In the genomic region with DNA sequence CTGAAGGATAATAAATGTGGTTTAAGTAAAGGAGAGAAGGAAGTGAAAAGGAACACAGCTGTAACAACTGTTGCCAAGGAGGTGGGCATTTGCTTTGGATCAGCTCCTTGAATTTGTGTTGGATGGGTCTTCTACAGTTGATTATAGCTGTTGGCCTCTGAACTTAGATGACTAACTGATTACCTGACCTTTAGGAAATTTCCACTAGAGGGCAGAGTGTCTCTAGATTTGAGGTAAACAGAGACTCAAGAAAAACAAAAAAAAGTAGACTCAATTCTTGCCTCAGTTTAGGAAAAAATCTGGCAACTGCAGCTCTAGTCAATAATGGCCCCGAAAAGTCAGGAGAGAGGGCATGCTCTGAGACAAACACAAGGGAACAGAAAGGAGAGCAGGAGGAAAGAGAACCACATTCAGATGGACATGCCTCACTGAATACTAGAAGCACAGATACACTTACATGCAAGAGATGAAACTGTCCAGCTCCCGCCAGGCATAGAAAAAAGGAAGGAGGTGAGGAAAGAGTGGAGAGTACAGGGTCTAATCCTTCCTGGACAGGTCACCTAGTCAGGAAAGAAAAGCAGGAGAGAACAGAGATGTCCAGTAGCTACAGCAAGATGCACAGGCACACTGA, we compare ENCODE assay signal across 9 cellular contexts. TPM values are rescaled to one million over a fixed set of nuclear protein-coding genes. Genes with fewer than 3 reads are reported as not detected.
DNase-seq lines count a peak whose midpoint lies in the region; ATAC-seq, FAIRE-seq and TF ChIP-seq lines count a peak whose summit lies in the region.
"Had no signal": no experiment of that assay in that cellular context is flagged by ENCODE, and none has a peak within 500 bp of the region (broad histone marks: within the 10 kb centered on the region; RNA-seq: fewer than 3 reads in every experiment).

No MANE protein-coding gene starts in this region.

- no TSS peak for BruUV-seq in K562 (replicated peaks; lab: Mats Ljungman, UMichigan)

- ATAC-seq in K562 (peak; percentile 60; the same call in 1 of the 3 replicates), HG02642 (IDR thresholded peaks at IDR 0.05; ENCODE audit: poor library complexity, unreplicated experiment) (no peak), left cardiac atrium (no peak)

- H3K9me1 ChIP-seq in K562 (ENCODE audit: control insufficient read depth, insufficient read depth, low read length): no peaks in the 10 kb centered on the region

- H3K4me3 ChIP-seq in K562: no peak overlapping the region

- TF ChIP-seq CTCF in K562 (IDR thresholded peaks at IDR 0.05 in 2 of 3, conservative IDR thresholded peaks at IDR 0.05 in 1 of 3; ENCODE audit: insufficient read depth in 2 of 3, low read depth in 1 of 3, low read length in 3 of 3): peak; percentile 27 to 45 (median 33); a peak in 3 of 6 replicates

- no peak for TF ChIP-seq POLR2A in K562 (conservative IDR thresholded peaks at IDR 0.05)

- peak; percentile 60 for FAIRE-seq in K562 (lab: Jason Lieb, UNC)
- FAIRE-seq: A204.1 had no signal

- H3K9ac ChIP-seq in K562 (ENCODE audit: insufficient read depth in 1 of 2, low read depth in 2 of 2, low read length in 2 of 2): no peak overlapping the region

- no peak overlapping the region for H3K27ac ChIP-seq in K562 (ENCODE audit: extremely low read depth, low read depth, low read length)

- peak in 1 of 2 experiments; percentile 50; a peak in 2 of 4 replicates for TF ChIP-seq RAD21 in K562 (CRISPR knock-in tag; conservative IDR thresholded peaks at IDR 0.05 in 1 of 2, IDR thresholded peaks at IDR 0.05 in 1 of 2)

- no peak for TF ChIP-seq EP300 in K562 (IDR thresholded peaks at IDR 0.05; ENCODE audit: low read length)

- no peaks in the 10 kb centered on the region for H3K27me3 ChIP-seq in K562 (ENCODE audit: control insufficient read depth in 2 of 2, insufficient read depth in 2 of 2, low read length in 2 of 2)

- H3K79me2 ChIP-seq in K562 (ENCODE audit: control insufficient read depth, insufficient read depth, low read length): no peaks in the 10 kb centered on the region

- POLR2A ChIA-PET in K562 (lab: Yijun Ruan, JAX): interaction anchor here (0.6 to 1.6 kb wide), 4 partner anchors 15 to 1499 kb away, joined by 3 to 5 read pairs (median 3); a partner anchor contains a TSS

- no peaks in the 10 kb centered on the region for H3K4me1 ChIP-seq in K562 (replicated peaks in 1 of 2; ENCODE audit: control insufficient read depth in 2 of 2, insufficient read depth in 2 of 2, low read length in 2 of 2)

- no peaks in the 10 kb centered on the region for H3K9me3 ChIP-seq in K562 (replicated peaks; ENCODE audit: control insufficient read depth, insufficient read depth, low read depth, low read length)

- no peak overlapping the region for H3K4me2 ChIP-seq in K562 (ENCODE audit: insufficient read depth, low read length)

- CTCF ChIA-PET in K562 (lab: Yijun Ruan, JAX; ENCODE audit: low intra/inter-chr PET ratio): interaction anchor here (0.5 to 1.8 kb wide), 7 partner anchors 20 to 1210 kb away, joined by 3 to 7 read pairs (median 3); no protein-coding TSS in a partner anchor

- DNase-seq in DMS 273 (lab: John Stamatoyannopoulos, UW; ENCODE audit: unreplicated experiment) (peak; percentile 63), DMS 273 treated with DMSO at 0.1 percent for 48 hours (lab: John Stamatoyannopoulos, UW) (no peak), NAMALWA (ENCODE audit: low spot score) (peak; percentile 76), K562 (ENCODE audit: extremely low read depth in 1 of 4, low spot score in 3 of 4) (peak in 1 of 4 experiments; percentile 23), medulla oblongata (ENCODE audit: extremely low spot score) (peak; percentile 45), left cardiac atrium (no peak)
- DNase-seq in stimulated activated CD4-positive, alpha-beta T cell treated with anti-CD3 and anti-CD28 coated beads, Interleukin-4, amount 100 ng/mL, for 1 hour: no peak

- H3K36me3 ChIP-seq in K562 (ENCODE audit: control insufficient read depth, insufficient read depth, low read length): peaks cover 73% of the 10 kb centered on the region

- in situ Hi-C loops in K562 (cut with MboI): no loop called here

- WGBS in K562 (ENCODE audit: insufficient coverage, low coverage, missing lambda C conversion rate): 79% methylated on average over 2 of the region's 2 CpGs

- intact Hi-C loops in K562 (cut with micrococcal nuclease): loop anchor here (2.0 kb wide), 1 partner anchor 42 kb away; no protein-coding TSS in a partner anchor
- intact Hi-C loops in left cardiac atrium (cut with DNase I): no loop called here

- H4K20me1 ChIP-seq in K562 (replicated peaks; ENCODE audit: control insufficient read depth, insufficient read depth, low read length): no peaks in the 10 kb centered on the region

- no peak overlapping the region for H2AFZ ChIP-seq in K562 (ENCODE audit: low read depth, low read length)

RNA-seq across cellular contexts. Expression of a gene that starts 20.6 kb away (rescaled TPM):
- total RNA-seq in K562 (2011; cell fraction: chromatin; rRNA removed; ENCODE audit: low replicate concordance): 10.7 and 19.2 TPM in 2 replicates
- 22.3 and 29.3 TPM in 2 replicates for total RNA-seq in K562 (2011; cell fraction: nucleolus; rRNA removed)
- total RNA-seq in K562 (2011; cell fraction: nucleoplasm; rRNA removed): 18.2 and 26.1 TPM in 2 replicates
- 53.4 and 63.4 TPM in 2 replicates for total RNA-seq in K562 (2014; rRNA removed)
- total RNA-seq in K562 (2014; rRNA removed; fragmentation: Illumina TruSeq; extraction: Trizol): 46.3 and 50.9 TPM in 2 replicates
- total RNA-seq in K562 (2015; rRNA removed; fragmentation: Illumina TruSeq; extraction: Trizol): 40.9 and 44.8 TPM in 2 replicates
- total RNA-seq in K562 (2021): 51.7 and 65.1 TPM in 2 replicates
- polyA plus RNA-seq in K562 (2011; rRNA removed): 79.2 and 82.6 TPM in 2 replicates
- 99.8 and 123 TPM in 2 replicates for polyA plus RNA-seq in K562 (2011; cell fraction: cytosol; rRNA removed)
- polyA plus RNA-seq in K562 (2011; cell fraction: nucleus; rRNA removed): 34.9 and 36.3 TPM in 2 replicates
- 80.4 and 81.0 TPM in 2 replicates for polyA plus RNA-seq in K562 (2012)
- polyA plus RNA-seq in K562 (2014; fragmentation: Illumina TruSeq; extraction: Trizol): 44.4 and 45.6 TPM in 2 replicates
- polyA plus RNA-seq in K562 (2014; fragmentation: Nextera tagmentation; extraction: Ambion mirVana): 100 to 1,000 TPM; 259 to 269 TPM
- polyA plus RNA-seq in K562 (2014; rRNA removed): 78.2 and 78.5 TPM in 2 replicates
- 20.7 and 20.8 TPM in 2 replicates for polyA minus RNA-seq in K562 (2011; rRNA and poly(A)+ RNA removed)
- 8.3 and 12.1 TPM in 2 replicates for polyA minus RNA-seq in K562 (2011; cell fraction: cytosol; rRNA and poly(A)+ RNA removed)
- polyA minus RNA-seq in K562 (2011; cell fraction: nucleus; rRNA and poly(A)+ RNA removed): 7.4 and 8.0 TPM in 2 replicates
- 100 to 1,000 TPM; 122 to 148 TPM for total RNA-seq in left cardiac atrium

RNA-seq across cellular contexts. Expression of a gene that starts 28.8 kb away (rescaled TPM):
- total RNA-seq in K562 (2011; cell fraction: chromatin; rRNA removed; ENCODE audit: low replicate concordance): 0.51 and 1.1 TPM in 2 replicates
- total RNA-seq in K562 (2011; cell fraction: nucleolus; rRNA removed): 1.1 and 1.2 TPM in 2 replicates
- 0.51 and 1.5 TPM in 2 replicates for total RNA-seq in K562 (2011; cell fraction: nucleoplasm; rRNA removed)
- 1.00 and 1.1 TPM in 2 replicates for total RNA-seq in K562 (2014; rRNA removed)
- total RNA-seq in K562 (2014; rRNA removed; fragmentation: Illumina TruSeq; extraction: Trizol): 0.35 and 0.47 TPM in 2 replicates
- 0.40 and 0.45 TPM in 2 replicates for total RNA-seq in K562 (2015; rRNA removed; fragmentation: Illumina TruSeq; extraction: Trizol)
- 0.55 and 0.67 TPM in 2 replicates for total RNA-seq in K562 (2021)
- 0.47 and 0.99 TPM in 2 replicates for polyA plus RNA-seq in K562 (2011; rRNA removed)
- 0.13 and 1.7 TPM in 2 replicates for polyA plus RNA-seq in K562 (2011; cell fraction: cytosol; rRNA removed)
- 0.90 and 1.5 TPM in 2 replicates for polyA plus RNA-seq in K562 (2011; cell fraction: nucleus; rRNA removed)
- polyA plus RNA-seq in K562 (2012): 0.29 and 0.72 TPM in 2 replicates
- polyA plus RNA-seq in K562 (2014; fragmentation: Illumina TruSeq; extraction: Trizol): 0.70 and 0.91 TPM in 2 replicates
- polyA plus RNA-seq in K562 (2014; fragmentation: Nextera tagmentation; extraction: Ambion mirVana): under 1 TPM; 0.13 to 0.45 TPM
- 0.45 and 0.70 TPM in 2 replicates for polyA plus RNA-seq in K562 (2014; rRNA removed)
- 0.09 and 1.0 TPM in 2 replicates for polyA minus RNA-seq in K562 (2011; rRNA and poly(A)+ RNA removed)
- 0.67 TPM in 1 of 2 replicates, not detected in the other for polyA minus RNA-seq in K562 (2011; cell fraction: cytosol; rRNA and poly(A)+ RNA removed)
- 0.22 and 0.40 TPM in 2 replicates for polyA minus RNA-seq in K562 (2011; cell fraction: nucleus; rRNA and poly(A)+ RNA removed)
- 100 to 1,000 TPM in 1 of 2 donors, 10 to 100 TPM in 1; 88.6 to 150 TPM for total RNA-seq in left cardiac atrium

RNA-seq across cellular contexts. Expression of a gene that starts 34.5 kb away (rescaled TPM):
- total RNA-seq in K562 (2011; cell fraction: chromatin; rRNA removed; ENCODE audit: low replicate concordance): 179 and 195 TPM in 2 replicates
- 134 and 135 TPM in 2 replicates for total RNA-seq in K562 (2011; cell fraction: nucleolus; rRNA removed)
- total RNA-seq in K562 (2011; cell fraction: nucleoplasm; rRNA removed): 198 and 302 TPM in 2 replicates
- total RNA-seq in K562 (2014; rRNA removed) (14.4 and 19.3 TPM in 2 replicates), K562 (2014; rRNA removed; fragmentation: Illumina TruSeq; extraction: Trizol) (17.8 and 21.2 TPM in 2 replicates), K562 (2015; rRNA removed; fragmentation: Illumina TruSeq; extraction: Trizol) (14.1 and 15.4 TPM in 2 replicates), K562 (2021) (21.0 and 24.3 TPM in 2 replicates), left cardiac atrium (10 to 100 TPM; 15.6 to 22.8 TPM)
- polyA plus RNA-seq in K562 (2011; rRNA removed) (41.9 and 47.5 TPM in 2 replicates), K562 (2014; fragmentation: Illumina TruSeq; extraction: Trizol) (21.3 and 23.4 TPM in 2 replicates), K562 (2014; fragmentation: Nextera tagmentation; extraction: Ambion mirVana) (1 to 10 TPM; 6.1 to 8.7 TPM), K562 (2014; rRNA removed) (25.2 and 32.5 TPM in 2 replicates)
- polyA plus RNA-seq in K562 (2011; cell fraction: cytosol; rRNA removed): 36.7 and 58.5 TPM in 2 replicates
- polyA plus RNA-seq in K562 (2011; cell fraction: nucleus; rRNA removed): 62.9 and 73.2 TPM in 2 replicates
- polyA plus RNA-seq in K562 (2012): 16.6 and 23.6 TPM in 2 replicates
- polyA minus RNA-seq in K562 (2011; rRNA and poly(A)+ RNA removed): 72.4 and 76.9 TPM in 2 replicates
- polyA minus RNA-seq in K562 (2011; cell fraction: cytosol; rRNA and poly(A)+ RNA removed): 21.6 and 27.5 TPM in 2 replicates
- 25.8 and 33.0 TPM in 2 replicates for polyA minus RNA-seq in K562 (2011; cell fraction: nucleus; rRNA and poly(A)+ RNA removed)

RNA-seq across cellular contexts. Expression of a gene that starts 47.5 kb away (rescaled TPM):
- 100 and 119 TPM in 2 replicates for total RNA-seq in K562 (2011; cell fraction: chromatin; rRNA removed; ENCODE audit: low replicate concordance)
- 57.0 and 69.7 TPM in 2 replicates for total RNA-seq in K562 (2011; cell fraction: nucleolus; rRNA removed)
- 75.5 and 101 TPM in 2 replicates for total RNA-seq in K562 (2011; cell fraction: nucleoplasm; rRNA removed)
- total RNA-seq in K562 (2014; rRNA removed) (65.3 and 98.3 TPM in 2 replicates), K562 (2014; rRNA removed; fragmentation: Illumina TruSeq; extraction: Trizol) (43.8 and 47.5 TPM in 2 replicates), K562 (2015; rRNA removed; fragmentation: Illumina TruSeq; extraction: Trizol) (45.8 and 47.5 TPM in 2 replicates), K562 (2021) (68.2 and 77.0 TPM in 2 replicates), left cardiac atrium (10 to 100 TPM; 18.3 to 27.7 TPM)
- polyA plus RNA-seq in K562 (2011; rRNA removed) (48.0 and 70.5 TPM in 2 replicates), K562 (2014; fragmentation: Illumina TruSeq; extraction: Trizol) (85.6 and 91.7 TPM in 2 replicates), K562 (2014; fragmentation: Nextera tagmentation; extraction: Ambion mirVana) (1 to 10 TPM in 1 of 2 experiments, under 1 TPM in 1; 0.86 to 1.5 TPM), K562 (2014; rRNA removed) (49.1 and 51.3 TPM in 2 replicates)
- polyA plus RNA-seq in K562 (2011; cell fraction: cytosol; rRNA removed): 52.7 and 56.9 TPM in 2 replicates
- 81.1 and 98.9 TPM in 2 replicates for polyA plus RNA-seq in K562 (2011; cell fraction: nucleus; rRNA removed)
- 50.7 and 56.4 TPM in 2 replicates for polyA plus RNA-seq in K562 (2012)
- polyA minus RNA-seq in K562 (2011; rRNA and poly(A)+ RNA removed): 59.4 and 59.7 TPM in 2 replicates
- polyA minus RNA-seq in K562 (2011; cell fraction: cytosol; rRNA and poly(A)+ RNA removed): 53.8 TPM in 2 replicates
- polyA minus RNA-seq in K562 (2011; cell fraction: nucleus; rRNA and poly(A)+ RNA removed): 25.7 and 41.5 TPM in 2 replicates

Comparison
In these comparisons a context has a peak if more than half of its experiments do, and no peak if none do; other contexts are left out.
1. DNase-seq: peak in DMS 273 (single experiment), NAMALWA (single experiment) and medulla oblongata (single experiment); none in DMS 273 treated with DMSO at 0.1 percent for 48 hours (single experiment), stimulated activated CD4-positive, alpha-beta T cell treated with anti-CD3 and anti-CD28 coated beads, Interleukin-4, amount 100 ng/mL, for 1 hour (single experiment) and left cardiac atrium (single experiment).
2. RNA of a gene that starts 28.8 kb away (total RNA-seq): 88.6 to 150 TPM in left cardiac atrium; 0.35 to 1.5 TPM in K562; every median in the first group is over 10 times any median in the second.